ENCODE assay signal across 22 cellular contexts in genomic region chr17:79296290-79296689, GRCh38.
"Had no signal": no experiment of that assay in that cellular context is flagged by ENCODE, and none has a peak within 500 bp of the region (broad histone marks: within the 10 kb centered on the region; RNA-seq: fewer than 3 reads in every experiment).

No MANE protein-coding gene starts in this region.

- H3K4me3 ChIP-seq: coronary artery, dorsolateral prefrontal cortex, esophagus muscularis mucosa, gastroesophageal sphincter, heart right ventricle, left lung, lower lobe of right lung, mucosa of descending colon had no signal

- H3K4me1 ChIP-seq: esophagus muscularis mucosa, foreskin keratinocyte, gastroesophageal sphincter, heart right ventricle, left lung, lower lobe of right lung had no signal

- H3K27ac ChIP-seq: coronary artery, dorsolateral prefrontal cortex, esophagus muscularis mucosa, foreskin keratinocyte, gastroesophageal sphincter, heart right ventricle, left lung, lower lobe of right lung had no signal

- DNase-seq: dermis blood vessel endothelial cell; dorsolateral prefrontal cortex; effector CD4-positive, alpha-beta T cell; effector memory CD4-positive, alpha-beta T cell; foreskin keratinocyte; head of caudate nucleus; heart right ventricle; hippocampal formation; left cardiac atrium; left lung; left ventricle myocardium superior; lower lobe of right lung; mesenchymal stem cell; mucosa of descending colon had no signal

- H3K27me3 ChIP-seq: foreskin keratinocyte had no signal

- ATAC-seq: foreskin keratinocyte, gastroesophageal sphincter, heart right ventricle, left cardiac atrium, left lung, left ventricle myocardium superior, lower lobe of right lung, mucosa of descending colon had no signal

- FAIRE-seq: colon, endothelial cell of umbilical vein, frontal cortex, islet of Langerhans, keratinocyte had no signal

- H3K36me3 ChIP-seq: esophagus muscularis mucosa, gastroesophageal sphincter, heart right ventricle, left lung, lower lobe of right lung had no signal

- H3K9me3 ChIP-seq: esophagus muscularis mucosa, gastroesophageal sphincter, heart right ventricle, left lung, lower lobe of right lung, mucosa of descending colon had no signal
